In the genomic region with DNA sequence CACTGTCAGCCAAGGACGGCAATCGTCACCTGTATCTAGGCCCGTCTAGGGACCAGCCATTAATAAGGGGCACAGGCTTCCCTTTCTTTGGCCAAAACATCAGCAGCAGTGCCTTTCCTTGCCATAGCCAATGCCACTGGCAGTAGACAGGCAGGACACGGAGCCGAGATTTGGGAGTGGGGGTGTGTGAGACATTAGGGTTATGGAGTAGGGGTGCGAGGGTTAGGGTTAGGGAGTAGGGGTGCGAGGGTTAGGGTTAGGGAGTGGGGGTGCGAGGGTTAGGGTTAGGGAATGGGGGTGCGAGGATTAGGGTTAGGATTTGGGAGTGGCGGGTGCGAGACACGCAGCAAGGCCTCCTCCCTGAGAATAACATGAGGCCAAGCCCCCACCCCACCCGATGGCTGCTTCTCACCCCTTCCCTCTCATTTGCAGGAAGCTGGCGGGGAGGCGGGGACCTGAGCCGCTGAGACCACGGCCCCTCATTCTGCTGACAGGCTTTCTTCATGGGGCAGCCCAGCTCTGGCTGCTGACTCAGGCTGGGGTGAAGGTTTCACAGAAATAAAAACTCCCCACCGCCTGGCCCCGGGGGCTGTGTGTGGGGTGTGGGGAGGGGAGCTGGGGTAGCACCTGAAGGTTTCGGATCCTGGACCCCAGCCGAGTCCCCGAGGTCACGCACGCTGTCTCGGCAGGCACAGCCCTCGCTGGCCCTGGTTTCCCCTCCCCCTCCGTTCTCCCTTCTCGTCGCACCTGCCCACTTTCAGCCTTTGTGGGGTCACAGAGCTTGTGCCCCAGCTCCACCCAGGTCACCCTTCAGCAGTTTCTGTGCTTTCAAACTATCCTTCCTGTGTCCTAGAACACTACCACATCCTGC, we compare ENCODE assay signal across 29 cellular contexts.
DNase-seq lines count a peak whose midpoint lies in the region; ATAC-seq, FAIRE-seq and TF ChIP-seq lines count a peak whose summit lies in the region.
"Had no signal": no experiment of that assay in that cellular context is flagged by ENCODE, and none has a peak within 500 bp of the region (broad histone marks: within the 10 kb centered on the region; RNA-seq: fewer than 3 reads in every experiment).

No MANE protein-coding gene starts in this region.

- H3K27ac Mint-ChIP-seq in activated CD8-positive, alpha-beta T cell treated with anti-CD3 and anti-CD28 coated beads, Interleukin-2, amount 10 ng/mL, durations not matched to agents 7 days and 5 days: peak overlapping the region; percentile 33
- no peak overlapping the region for H3K27ac Mint-ChIP-seq in activated CD8-positive, alpha-beta T cell treated with anti-CD3 and anti-CD28 coated beads for 36 hours
- H3K27ac Mint-ChIP-seq: activated naive CD8-positive, alpha-beta T cell treated with anti-CD3 and anti-CD28 coated beads for 36 hours; activated T-helper 2 cell treated with anti-CD3 and anti-CD28 coated beads, Interferon-gamma antibody, Interleukin-2, Interleukin-4, amounts not matched to agents 10 μg/mL and 5 μg/mL and 100 μg/mL, durations not matched to agents 14 hours and 24 hours and 36 hours; nephron; stimulated activated naive CD8-positive, alpha-beta T cell treated with anti-CD3 and anti-CD28 coated beads, Interleukin-15, amount 100 ng/mL, for 72 hours had no signal

- no peak for TF ChIP-seq CTCF in activated CD8-positive, alpha-beta T cell treated with anti-CD3 and anti-CD28 coated beads for 36 hours (IDR thresholded peaks at IDR 0.05)
- no peak for TF ChIP-seq CTCF in K562 (IDR thresholded peaks at IDR 0.05 in 2 of 3, conservative IDR thresholded peaks at IDR 0.05 in 1 of 3; ENCODE audit: insufficient read depth in 2 of 3, low read depth in 1 of 3, low read length in 3 of 3)

- POLR2A ChIA-PET in activated CD8-positive, alpha-beta T cell treated with anti-CD3 and anti-CD28 coated beads, Interleukin-2, amount 10 ng/mL, durations not matched to agents 7 days and 5 days (lab: Charles Lee): no interaction called here
- POLR2A ChIA-PET in activated CD8-positive, alpha-beta T cell treated with anti-CD3 and anti-CD28 coated beads for 36 hours (lab: Charles Lee): interaction anchor here (0.6 kb wide), 1 partner anchor 25 kb away, joined by 3 read pairs; no protein-coding TSS in a partner anchor
- POLR2A ChIA-PET in K562 (lab: Yijun Ruan, JAX): interaction anchor here (0.6 to 1.0 kb wide), 2 partner anchors 11 to 30 kb away, joined by 4 read pairs; no protein-coding TSS in a partner anchor
- POLR2A ChIA-PET in HEK293T (lab: Yijun Ruan, JAX): no interaction called here

- H4K20me1 ChIP-seq in K562 (replicated peaks; ENCODE audit: control insufficient read depth, insufficient read depth, low read length): 0 out of 2 replicates have a peak, but pooled peaks cover 14% of the 10 kb centered on the region

- no peak for ATAC-seq in activated CD8-positive, alpha-beta T cell treated with anti-CD3 and anti-CD28 coated beads, Interleukin-2, amount 10 ng/mL, durations not matched to agents 7 days and 5 days
- no peak for ATAC-seq in activated CD8-positive, alpha-beta T cell treated with anti-CD3 and anti-CD28 coated beads for 36 hours
- ATAC-seq in HG02678 (IDR thresholded peaks at IDR 0.05; ENCODE audit: unreplicated experiment) (peak; percentile 42), K562 (no peak)
- no peak for ATAC-seq in activated T-cell treated with anti-CD3 and anti-CD28 coated beads, Interleukin-2, amount 50 U/mL, for 4 hours
- ATAC-seq: mucosa of descending colon; Right ventricle myocardium inferior; sciatic nerve; stimulated activated naive CD8-positive, alpha-beta T cell treated with anti-CD3 and anti-CD28 coated beads, Interleukin-15, amount 100 ng/mL, for 72 hours had no signal

- no peak for TF ChIP-seq RAD21 in K562 (CRISPR knock-in tag; conservative IDR thresholded peaks at IDR 0.05 in 1 of 2, IDR thresholded peaks at IDR 0.05 in 1 of 2)

- no peaks in the 10 kb centered on the region for H3K9me1 ChIP-seq in K562 (ENCODE audit: control insufficient read depth, insufficient read depth, low read length)

- no peak for TF ChIP-seq EP300 in K562 (IDR thresholded peaks at IDR 0.05; ENCODE audit: low read length)

- H2AFZ ChIP-seq in K562 (ENCODE audit: low read depth, low read length): no peak overlapping the region

- in situ Hi-C loops in K562 (cut with MboI): no loop called here

- no peaks in the 10 kb centered on the region for H3K79me2 ChIP-seq in K562 (ENCODE audit: control insufficient read depth, insufficient read depth, low read length)

- intact Hi-C loops in activated CD8-positive, alpha-beta T cell treated with anti-CD3 and anti-CD28 coated beads for 36 hours (cut with micrococcal nuclease): no loop called here
- intact Hi-C loops in K562 (cut with micrococcal nuclease): no loop called here

- peaks cover 4% of the 10 kb centered on the region for H3K27me3 Mint-ChIP-seq in activated CD8-positive, alpha-beta T cell treated with anti-CD3 and anti-CD28 coated beads, Interleukin-2, amount 10 ng/mL, durations not matched to agents 7 days and 5 days (ENCODE audit: low read depth)
- H3K27me3 Mint-ChIP-seq in activated CD8-positive, alpha-beta T cell treated with anti-CD3 and anti-CD28 coated beads for 36 hours: peaks cover 3% of the 10 kb centered on the region
- peaks cover 4% of the 10 kb centered on the region for H3K27me3 Mint-ChIP-seq in activated T-cell treated with anti-CD3 and anti-CD28 coated beads, Interleukin-2, amount 50 U/mL, for 4 hours (ENCODE audit: low read depth)

- CTCF ChIA-PET in activated CD8-positive, alpha-beta T cell treated with anti-CD3 and anti-CD28 coated beads, Interleukin-2, amount 10 ng/mL, durations not matched to agents 7 days and 5 days (lab: Charles Lee): no interaction called here
- CTCF ChIA-PET in activated CD8-positive, alpha-beta T cell treated with anti-CD3 and anti-CD28 coated beads for 36 hours (lab: Charles Lee): interaction anchor here (0.6 kb wide), 1 partner anchor 26 kb away, joined by 4 read pairs; no protein-coding TSS in a partner anchor
- CTCF ChIA-PET in K562 (lab: Yijun Ruan, JAX; ENCODE audit: low intra/inter-chr PET ratio): no interaction called here
- CTCF ChIA-PET in HEK293T (lab: Yijun Ruan, JAX): no interaction called here

- no peak overlapping the region for H3K4me3 ChIP-seq in K562
- H3K4me3 ChIP-seq: ascending aorta, HAP-1, mucosa of descending colon, tibial artery had no signal

- H3K4me3 Mint-ChIP-seq in activated CD8-positive, alpha-beta T cell treated with anti-CD3 and anti-CD28 coated beads, Interleukin-2, amount 10 ng/mL, durations not matched to agents 7 days and 5 days: no peak overlapping the region
- no peak overlapping the region for H3K4me3 Mint-ChIP-seq in activated CD8-positive, alpha-beta T cell treated with anti-CD3 and anti-CD28 coated beads for 36 hours
- H3K4me3 Mint-ChIP-seq in activated T-cell treated with anti-CD3 and anti-CD28 coated beads, Interleukin-2, amount 50 U/mL, for 4 hours: no peak overlapping the region
- H3K4me3 Mint-ChIP-seq: activated naive CD8-positive, alpha-beta T cell treated with anti-CD3 and anti-CD28 coated beads for 36 hours; nephron; stimulated activated naive CD8-positive, alpha-beta T cell treated with anti-CD3 and anti-CD28 coated beads, Interleukin-15, amount 100 ng/mL, for 72 hours had no signal

- TF ChIP-seq POLR2A in K562 (conservative IDR thresholded peaks at IDR 0.05) (no peak), erythroblast (IDR thresholded peaks at IDR 0.05; ENCODE audit: low read length) (no peak)

- BruUV-seq in K562 (replicated peaks; lab: Mats Ljungman, UMichigan): no TSS peak

- FAIRE-seq in K562 (lab: Jason Lieb, UNC): no peak
- FAIRE-seq: endothelial cell of umbilical vein, keratinocyte had no signal

- no peak overlapping the region for H3K27ac ChIP-seq in K562 (ENCODE audit: extremely low read depth, low read depth, low read length)
- H3K27ac ChIP-seq: ascending aorta, tibial artery had no signal

- H3K9ac ChIP-seq in K562 (ENCODE audit: insufficient read depth in 1 of 2, low read depth in 2 of 2, low read length in 2 of 2): no peak overlapping the region

- H3K4me1 ChIP-seq in K562 (replicated peaks in 1 of 2; ENCODE audit: control insufficient read depth in 2 of 2, insufficient read depth in 2 of 2, low read length in 2 of 2): peaks cover 0 to 3% of the 10 kb centered on the region in 2 experiments; a peak in 1 of 5 replicates
- H3K4me1 ChIP-seq: ascending aorta, HAP-1, tibial artery had no signal

- 6% methylated on average over 21 of the region's 29 CpGs for WGBS in K562 (ENCODE audit: insufficient coverage, low coverage, missing lambda C conversion rate)

- peaks cover 68 to 81% of the 10 kb centered on the region in 2 experiments for H3K27me3 ChIP-seq in K562 (ENCODE audit: control insufficient read depth in 2 of 2, insufficient read depth in 2 of 2, low read length in 2 of 2)
- H3K27me3 ChIP-seq: ascending aorta had no signal

- no peaks in the 10 kb centered on the region for H3K36me3 ChIP-seq in K562 (ENCODE audit: control insufficient read depth, insufficient read depth, low read length)
- H3K36me3 ChIP-seq: ascending aorta, HAP-1, tibial artery had no signal

- no peaks in the 10 kb centered on the region for H3K36me3 Mint-ChIP-seq in activated CD8-positive, alpha-beta T cell treated with anti-CD3 and anti-CD28 coated beads, Interleukin-2, amount 10 ng/mL, durations not matched to agents 7 days and 5 days (ENCODE audit: low read depth)
- H3K36me3 Mint-ChIP-seq in activated CD8-positive, alpha-beta T cell treated with anti-CD3 and anti-CD28 coated beads for 36 hours (ENCODE audit: low read depth): no peaks in the 10 kb centered on the region
- H3K36me3 Mint-ChIP-seq in activated T-cell treated with anti-CD3 and anti-CD28 coated beads, Interleukin-2, amount 50 U/mL, for 4 hours (ENCODE audit: insufficient read depth): no peaks in the 10 kb centered on the region
- H3K36me3 Mint-ChIP-seq: activated naive CD8-positive, alpha-beta T cell treated with anti-CD3 and anti-CD28 coated beads for 36 hours had no signal

- no peaks in the 10 kb centered on the region for H3K9me3 Mint-ChIP-seq in activated CD8-positive, alpha-beta T cell treated with anti-CD3 and anti-CD28 coated beads, Interleukin-2, amount 10 ng/mL, durations not matched to agents 7 days and 5 days (ENCODE audit: insufficient read depth)
- H3K9me3 Mint-ChIP-seq in activated CD8-positive, alpha-beta T cell treated with anti-CD3 and anti-CD28 coated beads for 36 hours: peaks cover 4% of the 10 kb centered on the region
- H3K9me3 Mint-ChIP-seq in activated T-cell treated with anti-CD3 and anti-CD28 coated beads, Interleukin-2, amount 50 U/mL, for 4 hours: no peaks in the 10 kb centered on the region
- H3K9me3 Mint-ChIP-seq: activated naive CD8-positive, alpha-beta T cell treated with anti-CD3 and anti-CD28 coated beads for 36 hours; activated T-helper 2 cell treated with anti-CD3 and anti-CD28 coated beads, Interferon-gamma antibody, Interleukin-2, Interleukin-4, amounts not matched to agents 10 μg/mL and 5 μg/mL and 100 μg/mL, durations not matched to agents 14 hours and 24 hours and 36 hours; nephron had no signal

- H3K9me3 ChIP-seq in K562 (replicated peaks; ENCODE audit: control insufficient read depth, insufficient read depth, low read depth, low read length): no peaks in the 10 kb centered on the region
- H3K9me3 ChIP-seq: HAP-1, mucosa of descending colon, tibial artery had no signal

- peaks cover 14% of the 10 kb centered on the region for H3K4me1 Mint-ChIP-seq in activated CD8-positive, alpha-beta T cell treated with anti-CD3 and anti-CD28 coated beads, Interleukin-2, amount 10 ng/mL, durations not matched to agents 7 days and 5 days (ENCODE audit: low read depth)
- H3K4me1 Mint-ChIP-seq in activated CD8-positive, alpha-beta T cell treated with anti-CD3 and anti-CD28 coated beads for 36 hours (ENCODE audit: low read depth): peaks cover 11% of the 10 kb centered on the region
- H3K4me1 Mint-ChIP-seq in activated T-cell treated with anti-CD3 and anti-CD28 coated beads, Interleukin-2, amount 50 U/mL, for 4 hours (ENCODE audit: low read depth): peaks cover 11% of the 10 kb centered on the region
- H3K4me1 Mint-ChIP-seq: nephron had no signal

- DNase-seq in activated CD8-positive, alpha-beta T cell treated with anti-CD3 and anti-CD28 coated beads, Interleukin-2, amount 10 ng/mL, durations not matched to agents 7 days and 5 days: no peak
- no peak for DNase-seq in activated CD8-positive, alpha-beta T cell treated with anti-CD3 and anti-CD28 coated beads for 36 hours
- no peak for DNase-seq in K562 (ENCODE audit: extremely low read depth in 1 of 4, low spot score in 3 of 4)
- no peak for DNase-seq in activated T-cell treated with anti-CD3 and anti-CD28 coated beads, Interleukin-2, amount 50 U/mL, for 4 hours
- DNase-seq in C1 segment of cervical spinal cord (lab: John Stamatoyannopoulos, UW): no peak
- DNase-seq in erythroblast (lab: John Stamatoyannopoulos, UW): no peak
- DNase-seq in HEK293T (ENCODE audit: extremely low spot score): no peak
- DNase-seq: 8988T; activated CD8-positive, alpha-beta memory T cell treated with anti-CD3 and anti-CD28 coated beads, Interleukin-2, amount 50 U/mL, for 48 hours; activated naive CD8-positive, alpha-beta T cell treated with anti-CD3 and anti-CD28 coated beads for 36 hours; AML-193; dermis blood vessel endothelial cell; DND-41; mucosa of descending colon; NCI-H1417 treated with DMSO at 0.1 percent for 48 hours; NCI-H2081 treated with DMSO at 0.1 percent for 48 hours; NCI-H774; stimulated activated naive CD8-positive, alpha-beta T cell treated with anti-CD3 and anti-CD28 coated beads, Interleukin-15, amount 100 ng/mL, for 72 hours; T-helper 9 cell; tibial artery had no signal

- H3K4me2 ChIP-seq in K562 (ENCODE audit: insufficient read depth, low read length): no peak overlapping the region

Comparison
In these comparisons a context has a peak if more than half of its experiments do, and no peak if none do; other contexts are left out.
1. POLR2A ChIA-PET loops: an anchor here in activated CD8-positive, alpha-beta T cell treated with anti-CD3 and anti-CD28 coated beads for 36 hours (0.6 kb wide) and K562 (0.6 to 1.0 kb wide); none called in activated CD8-positive, alpha-beta T cell treated with anti-CD3 and anti-CD28 coated beads, Interleukin-2, amount 10 ng/mL, durations not matched to agents 7 days and 5 days and HEK293T.